1 cellular context compared by ENCODE assay signal in genomic region chr4:174332741-174333493, GRCh38.
TF ChIP-seq lines count a peak whose summit lies in the region.

No MANE protein-coding gene starts in this region.

TF ChIP-seq in K562, 482 proteins besides CTCF, POLR2A, EP300 and RAD21:
- no peak for TF ChIP-seq PTRF (tag; IDR thresholded peaks at IDR 0.05)
- TF ChIP-seq ID3 (CRISPR knock-in tag; IDR thresholded peaks at IDR 0.05): no peak
- no peak for TF ChIP-seq ID3 (tag; IDR thresholded peaks at IDR 0.05)
- TF ChIP-seq ZNF324 (CRISPR knock-in tag; IDR thresholded peaks at IDR 0.05): no peak
- TF ChIP-seq BRCA1 (IDR thresholded peaks at IDR 0.05): no peak
- TF ChIP-seq BRCA1 (CRISPR knock-in tag; IDR thresholded peaks at IDR 0.05): no peak
- TF ChIP-seq SRSF3 (IDR thresholded peaks at IDR 0.05; ENCODE audit: insufficient read depth, low read length): no peak
- TF ChIP-seq HES1 (IDR thresholded peaks at IDR 0.05; ENCODE audit: low read depth): no peak
- no peak for TF ChIP-seq ZNF143 (CRISPR knock-in tag; IDR thresholded peaks at IDR 0.05)
- no peak for TF ChIP-seq MAZ (CRISPR knock-in tag; conservative IDR thresholded peaks at IDR 0.05 in 1 of 2, IDR thresholded peaks at IDR 0.05 in 1 of 2)
- TF ChIP-seq TEAD2 (tag; IDR thresholded peaks at IDR 0.05): no peak
- TF ChIP-seq U2AF1 (optimal IDR thresholded peaks at IDR 0.05; ENCODE audit: low read depth, low read length): no peak
- TF ChIP-seq ZNF431 (CRISPR knock-in tag; IDR thresholded peaks at IDR 0.05): no peak
